1 cellular context compared by ENCODE assay signal in genomic region chr19:55387736-55388497, GRCh38.
TF ChIP-seq lines count a peak whose summit lies in the region.

No MANE protein-coding gene starts in this region.

TF ChIP-seq in H1, 55 proteins besides CTCF, POLR2A, EP300 and RAD21:
- peak; percentile 28; the same call in 1 of the 2 replicates for TF ChIP-seq SP1 (IDR thresholded peaks at IDR 0.05; ENCODE audit: low read depth, low read length)
- TF ChIP-seq RBBP5 (IDR thresholded peaks at IDR 0.05; ENCODE audit: borderline replicate concordance, low read depth, low read length): no peak
- TF ChIP-seq, protein P1, sequence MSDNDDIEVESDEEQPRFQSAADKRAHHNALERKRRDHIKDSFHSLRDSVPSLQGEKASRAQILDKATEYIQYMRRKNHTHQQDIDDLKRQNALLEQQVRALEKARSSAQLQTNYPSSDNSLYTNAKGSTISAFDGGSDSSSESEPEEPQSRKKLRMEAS (IDR thresholded peaks at IDR 0.05): no peak
- no peak for TF ChIP-seq ZNF274 (IDR thresholded peaks at IDR 0.05; ENCODE audit: borderline replicate concordance, extremely low read depth, low read length)
